9 cellular contexts compared by ENCODE assay signal in genomic region chr3:127690823-127691452, GRCh38. TPM values are rescaled to one million over a fixed set of nuclear protein-coding genes. Genes with fewer than 3 reads are reported as not detected.
A peak's percentile ranks its signal among the peaks of the same experiment; 100 is the strongest.
DNase-seq lines count a peak whose midpoint lies in the region; ATAC-seq and TF ChIP-seq lines count a peak whose summit lies in the region.
"Had no signal": no experiment of that assay in that cellular context is flagged by ENCODE, and none has a peak within 500 bp of the region (broad histone marks: within the 10 kb centered on the region; RNA-seq: fewer than 3 reads in every experiment).

No MANE protein-coding gene starts in this region.

- ATAC-seq in SK-N-SH treated with all-trans-retinoic acid at 6 μM for 48 hours, result peak; percentile 89
- no peak for ATAC-seq in HG02970 (IDR thresholded peaks at IDR 0.05; ENCODE audit: low FRiP score, unreplicated experiment)

- H4K20me1 ChIP-seq in BLaER1 treated with 17β-estradiol and CSF1 and Interleukin-3, amounts not matched to agents 10 nM and 100 nM, result peaks cover 0 to 3% (median 0%) of the 10 kb centered on the region in 11 experiments; a peak in 1 of 22 replicates

- peak; percentile 60 for DNase-seq in HFFc6
- DNase-seq in fibroblast of villous mesenchyme (ENCODE audit: low read depth), result peak; percentile 64
- DNase-seq in retinal pigment epithelial cell (ENCODE audit: low read depth), result no peak
- no peak for DNase-seq in activated CD8-positive, alpha-beta memory T cell treated with anti-CD3 and anti-CD28 coated beads, Interleukin-2, amount 50 U/mL, for 48 hours
- no peak for DNase-seq in CD4-positive, alpha-beta memory T cell

- CTCF ChIA-PET in CD4-positive, alpha-beta memory T cell (lab: Charles Lee; ENCODE audit: partially characterized antibody), result no interaction called here

- peaks cover 4% of the 10 kb centered on the region for H3K27me3 Mint-ChIP-seq in HFFc6 (ENCODE audit: insufficient read depth)
- H3K27me3 Mint-ChIP-seq in CD4-positive, alpha-beta memory T cell, result peaks cover 0 to 1% of the 10 kb centered on the region in 2 donors

- peaks cover 19% of the 10 kb centered on the region; the same call in 1 of the 2 replicates for H3K36me3 Mint-ChIP-seq in HFFc6 (ENCODE audit: low read depth)
- H3K36me3 Mint-ChIP-seq in CD4-positive, alpha-beta memory T cell, result no peaks in the 10 kb centered on the region

- TF ChIP-seq CTCF in HFFc6 (IDR thresholded peaks at IDR 0.05), result peak; percentile 87
- TF ChIP-seq CTCF in fibroblast of villous mesenchyme (IDR thresholded peaks at IDR 0.05; ENCODE audit: insufficient read depth, low read depth, low read length), result peak; percentile 88
- peak; percentile 90 for TF ChIP-seq CTCF in retinal pigment epithelial cell (conservative IDR thresholded peaks at IDR 0.05; ENCODE audit: low read depth, low read length)

- H3K27ac ChIP-seq in BLaER1 treated with 17β-estradiol and CSF1 and Interleukin-3, amounts not matched to agents 10 nM and 100 nM, result peak overlapping the region; percentile 14 to 76 (median 57); a peak in 21 of 22 replicates
- H3K27ac ChIP-seq in CD4-positive, alpha-beta memory T cell (ENCODE audit: low read depth, low read length), result no peak overlapping the region
- H3K27ac ChIP-seq: ovary had no signal

- intact Hi-C loops in CD4-positive, alpha-beta memory T cell (cut with micrococcal nuclease), result loop anchor here (5.0 kb wide), 1 partner anchor 99 kb away; the partner anchor contains the start of gene TPRA1

- no peaks in the 10 kb centered on the region for H3K27me3 ChIP-seq in BLaER1 treated with 17β-estradiol and CSF1 and Interleukin-3, amounts not matched to agents 10 nM and 100 nM
- no peaks in the 10 kb centered on the region for H3K27me3 ChIP-seq in CD4-positive, alpha-beta memory T cell (ENCODE audit: insufficient read depth, low read length)
- H3K27me3 ChIP-seq: ovary had no signal

- peak overlapping the region; percentile 27 to 68 (median 55); a peak in 20 of 22 replicates for H3K9ac ChIP-seq in BLaER1 treated with 17β-estradiol and CSF1 and Interleukin-3, amounts not matched to agents 10 nM and 100 nM

- H3K9me3 Mint-ChIP-seq in HFFc6, result no peaks in the 10 kb centered on the region
- H3K9me3 Mint-ChIP-seq in CD4-positive, alpha-beta memory T cell, result no peaks in the 10 kb centered on the region

- POLR2A ChIA-PET in CD4-positive, alpha-beta memory T cell (lab: Charles Lee; ENCODE audit: partially characterized antibody), result no interaction called here

- peaks cover 0 to 6% (median 0%) of the 10 kb centered on the region in 11 experiments; a peak in 1 of 22 replicates for H3K9me3 ChIP-seq in BLaER1 treated with 17β-estradiol and CSF1 and Interleukin-3, amounts not matched to agents 10 nM and 100 nM (replicated peaks in 1 of 11)
- H3K9me3 ChIP-seq in CD4-positive, alpha-beta memory T cell (ENCODE audit: control insufficient read depth in 1 of 2, low read length in 2 of 2), result no peaks in the 10 kb centered on the region
- H3K9me3 ChIP-seq: ovary had no signal

- H3K4me1 ChIP-seq in BLaER1 treated with 17β-estradiol and CSF1 and Interleukin-3, amounts not matched to agents 10 nM and 100 nM, result peaks cover 30 to 65% (median 44%) of the 10 kb centered on the region in 10 experiments
- no peaks in the 10 kb centered on the region for H3K4me1 ChIP-seq in CD4-positive, alpha-beta memory T cell (ENCODE audit: insufficient read depth, low read length)

- H3K4me3 Mint-ChIP-seq in HFFc6, result no peak overlapping the region
- no peak overlapping the region for H3K4me3 Mint-ChIP-seq in CD4-positive, alpha-beta memory T cell

- H3K4me1 Mint-ChIP-seq in HFFc6 (ENCODE audit: low read depth), result peaks cover 17% of the 10 kb centered on the region
- H3K4me1 Mint-ChIP-seq in CD4-positive, alpha-beta memory T cell, result no peaks in the 10 kb centered on the region

- 0 out of 20 replicates have a peak overlapping the region, but pooled peaks of 1 of the 10 experiments have one; percentile 2 for H3K4me3 ChIP-seq in BLaER1 treated with 17β-estradiol and CSF1 and Interleukin-3, amounts not matched to agents 10 nM and 100 nM
- no peak overlapping the region for H3K4me3 ChIP-seq in fibroblast of villous mesenchyme (ENCODE audit: low read depth, low read length)
- no peak overlapping the region for H3K4me3 ChIP-seq in retinal pigment epithelial cell (ENCODE audit: low read length)
- no peak overlapping the region for H3K4me3 ChIP-seq in CD4-positive, alpha-beta memory T cell (ENCODE audit: low read length in 2 of 2)
- H3K4me3 ChIP-seq: ovary had no signal

- H3K4me2 ChIP-seq in BLaER1 treated with 17β-estradiol and CSF1 and Interleukin-3, amounts not matched to agents 10 nM and 100 nM, result peak overlapping the region; percentile 64 to 95 (median 82)

- no peaks in the 10 kb centered on the region for H3K36me3 ChIP-seq in BLaER1 treated with 17β-estradiol and CSF1 and Interleukin-3, amounts not matched to agents 10 nM and 100 nM
- H3K36me3 ChIP-seq in CD4-positive, alpha-beta memory T cell (ENCODE audit: insufficient read depth, low read length), result no peaks in the 10 kb centered on the region
- H3K36me3 ChIP-seq: ovary had no signal

- H3K27ac Mint-ChIP-seq in HFFc6, result peak overlapping the region; percentile 88
- H3K27ac Mint-ChIP-seq in CD4-positive, alpha-beta memory T cell, result no peak overlapping the region

TF ChIP-seq in SK-N-SH treated with all-trans-retinoic acid at 6 μM for 48 hours, 23 proteins besides CTCF, POLR2A, EP300 and RAD21 (continues in another document):
- no peak for TF ChIP-seq ZFP3 (CRISPR knock-in tag; IDR thresholded peaks at IDR 0.05)
- TF ChIP-seq TSHZ2 (CRISPR knock-in tag; IDR thresholded peaks at IDR 0.05), result no peak
- no peak for TF ChIP-seq ISL1 (CRISPR knock-in tag; IDR thresholded peaks at IDR 0.05)
- no peak for TF ChIP-seq ZNF565 (CRISPR knock-in tag; conservative IDR thresholded peaks at IDR 0.05; ENCODE audit: low read depth)
- no peak for TF ChIP-seq ZC3H10 (CRISPR knock-in tag; IDR thresholded peaks at IDR 0.05)
- no peak for TF ChIP-seq BACH2 (CRISPR knock-in tag; IDR thresholded peaks at IDR 0.05; ENCODE audit: borderline replicate concordance)
- TF ChIP-seq ARNTL (CRISPR knock-in tag; IDR thresholded peaks at IDR 0.05; ENCODE audit: borderline replicate concordance, low read depth), result no peak
- no peak for TF ChIP-seq SNAI2 (CRISPR knock-in tag; IDR thresholded peaks at IDR 0.05)
- no peak for TF ChIP-seq CSDC2 (CRISPR knock-in tag; IDR thresholded peaks at IDR 0.05)
- TF ChIP-seq, protein P1, sequence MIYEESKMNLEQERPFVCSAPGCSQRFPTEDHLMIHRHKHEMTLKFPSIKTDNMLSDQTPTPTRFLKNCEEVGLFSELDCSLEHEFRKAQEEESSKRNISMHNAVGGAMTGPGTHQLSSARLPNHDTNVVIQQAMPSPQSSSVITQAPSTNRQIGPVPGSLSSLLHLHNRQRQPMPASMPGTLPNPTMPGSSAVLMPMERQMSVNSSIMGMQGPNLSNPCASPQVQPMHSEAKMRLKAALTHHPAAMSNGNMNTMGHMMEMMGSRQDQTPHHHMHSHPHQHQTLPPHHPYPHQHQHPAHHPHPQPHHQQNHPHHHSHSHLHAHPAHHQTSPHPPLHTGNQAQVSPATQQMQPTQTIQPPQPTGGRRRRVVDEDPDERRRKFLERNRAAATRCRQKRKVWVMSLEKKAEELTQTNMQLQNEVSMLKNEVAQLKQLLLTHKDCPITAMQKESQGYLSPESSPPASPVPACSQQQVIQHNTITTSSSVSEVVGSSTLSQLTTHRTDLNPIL (CRISPR knock-in tag; IDR thresholded peaks at IDR 0.05; ENCODE audit: low read depth), result no peak
- no peak for TF ChIP-seq GLIS3 (CRISPR knock-in tag; IDR thresholded peaks at IDR 0.05)
- TF ChIP-seq, protein P2, sequence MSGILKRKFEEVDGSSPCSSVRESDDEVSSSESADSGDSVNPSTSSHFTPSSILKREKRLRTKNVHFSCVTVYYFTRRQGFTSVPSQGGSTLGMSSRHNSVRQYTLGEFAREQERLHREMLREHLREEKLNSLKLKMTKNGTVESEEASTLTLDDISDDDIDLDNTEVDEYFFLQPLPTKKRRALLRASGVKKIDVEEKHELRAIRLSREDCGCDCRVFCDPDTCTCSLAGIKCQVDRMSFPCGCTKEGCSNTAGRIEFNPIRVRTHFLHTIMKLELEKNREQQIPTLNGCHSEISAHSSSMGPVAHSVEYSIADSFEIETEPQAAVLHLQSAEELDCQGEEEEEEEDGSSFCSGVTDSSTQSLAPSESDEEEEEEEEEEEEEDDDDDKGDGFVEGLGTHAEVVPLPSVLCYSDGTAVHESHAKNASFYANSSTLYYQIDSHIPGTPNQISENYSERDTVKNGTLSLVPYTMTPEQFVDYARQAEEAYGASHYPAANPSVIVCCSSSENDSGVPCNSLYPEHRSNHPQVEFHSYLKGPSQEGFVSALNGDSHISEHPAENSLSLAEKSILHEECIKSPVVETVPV (CRISPR knock-in tag; IDR thresholded peaks at IDR 0.05), result no peak
- TF ChIP-seq ZNF8 (CRISPR knock-in tag; IDR thresholded peaks at IDR 0.05), result no peak
- TF ChIP-seq TOX (CRISPR knock-in tag; IDR thresholded peaks at IDR 0.05; ENCODE audit: borderline replicate concordance), result no peak
- TF ChIP-seq TCF4 (CRISPR knock-in tag; IDR thresholded peaks at IDR 0.05; ENCODE audit: borderline replicate concordance), result no peak

RNA-seq across cellular contexts. Expression of gene ABTB1, which starts 18.2 kb away (rescaled TPM):
- total RNA-seq in HFFc6 (2021; fragmentation: NEBNext Ultra II Directional; extraction: Animal tissue kit (Norgen Biotek cat#: 25700)), result 10 to 100 TPM in 4 of 6 experiments, 1 to 10 TPM in 2; 9.5 to 14.0 (median 11.5) TPM
- 3.5 and 6.4 TPM in 2 replicates for total RNA-seq in fibroblast of villous mesenchyme
- total RNA-seq in CD4-positive, alpha-beta memory T cell, result 100 to 1,000 TPM; 167 to 169 TPM
- 10 to 100 TPM; 66.9 to 72.9 TPM for polyA plus RNA-seq in CD4-positive, alpha-beta memory T cell

Comparison
In these comparisons a context has a peak if more than half of its experiments do, and no peak if none do; other contexts are left out.
1. DNase-seq: peak in HFFc6 (single experiment) and fibroblast of villous mesenchyme (single experiment); none in retinal pigment epithelial cell (single experiment), activated CD8-positive, alpha-beta memory T cell treated with anti-CD3 and anti-CD28 coated beads, Interleukin-2, amount 50 U/mL, for 48 hours (single experiment) and CD4-positive, alpha-beta memory T cell (0 of 5).
2. RNA of gene ABTB1, which starts 18.2 kb away (total RNA-seq): 167 to 169 TPM in CD4-positive, alpha-beta memory T cell; 9.5 to 14.0 TPM in HFFc6 and 3.5 to 6.4 TPM in fibroblast of villous mesenchyme; every median in the first group is over 10 times any median in the second.
3. Peak in every context shown above with its lines, with median percentiles within 50 percentile points of each other: CTCF ChIP-seq.